Comparison of ENCODE assay signal across 26 cellular contexts in genomic region chrX:24482823-24483410, GRCh38. TPM values are rescaled to one million over a fixed set of nuclear protein-coding genes. Genes with fewer than 3 reads are reported as not detected.
A peak's percentile ranks its signal among the peaks of the same experiment; 100 is the strongest.
DNase-seq lines count a peak whose midpoint lies in the region; ATAC-seq lines count a peak whose summit lies in the region.
"Had no signal": no experiment of that assay in that cellular context is flagged by ENCODE, and none has a peak within 500 bp of the region (broad histone marks: within the 10 kb centered on the region; RNA-seq: fewer than 3 reads in every experiment).

No MANE protein-coding gene starts in this region.

- in situ Hi-C loops in GM23248 (cut with MboI): no loop called here

- H3K4me2 ChIP-seq in GM23248 (ENCODE audit: unreplicated experiment): no peak overlapping the region

- H3K4me3 ChIP-seq in GM23248: no peak overlapping the region
- H3K4me3 ChIP-seq: uterus had no signal

- H3K36me3 Mint-ChIP-seq in stimulated activated naive CD8-positive, alpha-beta T cell treated with anti-CD3 and anti-CD28 coated beads, Interleukin-15, Interleukin-2, amounts not matched to agents 100 ng/mL and 50 ng/mL, for 24 hours (ENCODE audit: low read depth): peaks cover 4% of the 10 kb centered on the region
- H3K36me3 Mint-ChIP-seq in activated T-helper 17 cell treated with anti-CD3 and anti-CD28 coated beads, Interleukin-2, amount 50 U/mL, for 72 hours (ENCODE audit: low read depth): peaks cover 17% of the 10 kb centered on the region

- 73 to 75% methylated on average over 3 of the region's 3 CpGs for WGBS in GM23248 (ENCODE audit: low coverage in 1 of 2, low lambda C conversion rate in 2 of 2, missing lambda C conversion rate in 2 of 2), 2 experiments

- no peaks in the 10 kb centered on the region for H3K27me3 ChIP-seq in GM23248 (replicated peaks; ENCODE audit: insufficient read depth)
- H3K27me3 ChIP-seq: uterus had no signal

- no peaks in the 10 kb centered on the region for H3K27me3 Mint-ChIP-seq in stimulated activated naive CD8-positive, alpha-beta T cell treated with anti-CD3 and anti-CD28 coated beads, Interleukin-15, Interleukin-2, amounts not matched to agents 100 ng/mL and 50 ng/mL, for 24 hours
- H3K27me3 Mint-ChIP-seq in stimulated activated naive CD8-positive, alpha-beta T cell treated with anti-CD3 and anti-CD28 coated beads, Interleukin-15, amount 100 ng/mL, for 72 hours: no peaks in the 10 kb centered on the region
- H3K27me3 Mint-ChIP-seq in activated T-helper 17 cell treated with anti-CD3 and anti-CD28 coated beads, Interleukin-2, amount 50 U/mL, for 72 hours: no peaks in the 10 kb centered on the region
- H3K27me3 Mint-ChIP-seq: activated naive CD8-positive, alpha-beta T cell treated with anti-CD3 and anti-CD28 coated beads, Interleukin-2, amount 10 ng/mL, durations not matched to agents 7 days and 5 days had no signal

- H3K9me3 ChIP-seq in GM23248 (ENCODE audit: low read depth): no peaks in the 10 kb centered on the region
- H3K9me3 ChIP-seq: uterus had no signal

- peak overlapping the region; percentile 40 for H3K27ac Mint-ChIP-seq in stimulated activated naive CD8-positive, alpha-beta T cell treated with anti-CD3 and anti-CD28 coated beads, Interleukin-15, Interleukin-2, amounts not matched to agents 100 ng/mL and 50 ng/mL, for 24 hours
- no peak overlapping the region for H3K27ac Mint-ChIP-seq in stimulated activated naive CD8-positive, alpha-beta T cell treated with anti-CD3 and anti-CD28 coated beads, Interleukin-15, amount 100 ng/mL, for 72 hours
- peak overlapping the region; percentile 75 for H3K27ac Mint-ChIP-seq in activated T-helper 17 cell treated with anti-CD3 and anti-CD28 coated beads, Interleukin-2, amount 50 U/mL, for 72 hours
- H3K27ac Mint-ChIP-seq: activated naive CD8-positive, alpha-beta T cell treated with anti-CD3 and anti-CD28 coated beads, Interleukin-2, amount 10 ng/mL, durations not matched to agents 7 days and 5 days; HFFc6; T-helper 2 cell treated with Interferon-gamma antibody and Interleukin-4, amounts not matched to agents 5 μg/mL and 100 μg/mL, for 36 hours had no signal

- H3F3A ChIP-seq in GM23248 (ENCODE audit: insufficient read depth): no peaks in the 10 kb centered on the region

- no peak overlapping the region for H3K9ac ChIP-seq in GM23248

- no peak overlapping the region for H2AFZ ChIP-seq in GM23248

- no peaks in the 10 kb centered on the region for H3K9me2 ChIP-seq in GM23248 (ENCODE audit: insufficient read depth)

- no peaks in the 10 kb centered on the region for H3K4me1 ChIP-seq in GM23248 (ENCODE audit: insufficient read depth)
- H3K4me1 ChIP-seq: uterus had no signal

- H3K4me1 Mint-ChIP-seq in stimulated activated naive CD8-positive, alpha-beta T cell treated with anti-CD3 and anti-CD28 coated beads, Interleukin-15, Interleukin-2, amounts not matched to agents 100 ng/mL and 50 ng/mL, for 24 hours (ENCODE audit: low read depth): peaks cover 58% of the 10 kb centered on the region
- H3K4me1 Mint-ChIP-seq in stimulated activated naive CD8-positive, alpha-beta T cell treated with anti-CD3 and anti-CD28 coated beads, Interleukin-15, amount 100 ng/mL, for 72 hours: peaks cover 37% of the 10 kb centered on the region
- peaks cover 16% of the 10 kb centered on the region for H3K4me1 Mint-ChIP-seq in activated T-helper 17 cell treated with anti-CD3 and anti-CD28 coated beads, Interleukin-2, amount 50 U/mL, for 72 hours

- DNase-seq in stimulated activated naive CD8-positive, alpha-beta T cell treated with anti-CD3 and anti-CD28 coated beads, Interleukin-15, amount 100 ng/mL, for 72 hours: no peak
- DNase-seq in left kidney (ENCODE audit: low read depth, low spot score) (peak; percentile 15), GM23248 (no peak), NCI-H1092 (lab: John Stamatoyannopoulos, UW) (no peak)
- DNase-seq: activated CD4-positive, alpha-beta T cell treated with anti-CD3 and anti-CD28 coated beads, Interleukin-2, amount 50 U/mL, for 1 hour; activated naive CD8-positive, alpha-beta T cell treated with anti-CD3 and anti-CD28 coated beads, Interleukin-2, amount 10 ng/mL, durations not matched to agents 7 days and 5 days; activated T-cell treated with anti-CD3 and anti-CD28 coated beads for 4 hours; cerebellar nuclear complex; DMS153; HFFc6; KBM-7; NCI-H1436; NCI-H2107; NCI-H446; NCI-H82; occipital lobe; small intestine; stimulated activated CD4-positive, alpha-beta T cell treated with anti-CD3 and anti-CD28 coated beads, Interleukin-2, amount 100 ng/mL, for 24 hours; uterus had no signal

- H3K27ac ChIP-seq in GM23248: no peak overlapping the region
- H3K27ac ChIP-seq: C4-2B, uterus, VCaP had no signal

- H3K9me3 Mint-ChIP-seq in stimulated activated naive CD8-positive, alpha-beta T cell treated with anti-CD3 and anti-CD28 coated beads, Interleukin-15, Interleukin-2, amounts not matched to agents 100 ng/mL and 50 ng/mL, for 24 hours: peaks cover 3% of the 10 kb centered on the region
- peaks cover 0 to 7% of the 10 kb centered on the region in 2 donors for H3K9me3 Mint-ChIP-seq in stimulated activated naive CD8-positive, alpha-beta T cell treated with anti-CD3 and anti-CD28 coated beads, Interleukin-15, amount 100 ng/mL, for 72 hours
- no peaks in the 10 kb centered on the region for H3K9me3 Mint-ChIP-seq in activated T-helper 17 cell treated with anti-CD3 and anti-CD28 coated beads, Interleukin-2, amount 50 U/mL, for 72 hours
- H3K9me3 Mint-ChIP-seq: HFFc6 had no signal

- no peaks in the 10 kb centered on the region for H4K20me1 ChIP-seq in GM23248 (ENCODE audit: insufficient read depth)

- no peaks in the 10 kb centered on the region for H3K79me2 ChIP-seq in GM23248 (ENCODE audit: insufficient read depth)

- no peaks in the 10 kb centered on the region for H3K36me3 ChIP-seq in GM23248 (ENCODE audit: low read depth)
- H3K36me3 ChIP-seq: uterus had no signal

- ATAC-seq in stimulated activated naive CD8-positive, alpha-beta T cell treated with anti-CD3 and anti-CD28 coated beads, Interleukin-15, amount 100 ng/mL, for 72 hours: no peak
- ATAC-seq in activated T-helper 17 cell treated with anti-CD3 and anti-CD28 coated beads, Interleukin-2, amount 50 U/mL, for 72 hours (replicated peaks): peak; percentile 30
- ATAC-seq in HG02870 (IDR thresholded peaks at IDR 0.05; ENCODE audit: unreplicated experiment): no peak
- ATAC-seq: SK-N-SH treated with all-trans-retinoic acid at 6 μM for 48 hours had no signal

- H3K4me3 Mint-ChIP-seq in stimulated activated naive CD8-positive, alpha-beta T cell treated with anti-CD3 and anti-CD28 coated beads, Interleukin-15, Interleukin-2, amounts not matched to agents 100 ng/mL and 50 ng/mL, for 24 hours: no peak overlapping the region
- H3K4me3 Mint-ChIP-seq in stimulated activated naive CD8-positive, alpha-beta T cell treated with anti-CD3 and anti-CD28 coated beads, Interleukin-15, amount 100 ng/mL, for 72 hours: no peak overlapping the region
- peak overlapping the region; percentile 48 for H3K4me3 Mint-ChIP-seq in activated T-helper 17 cell treated with anti-CD3 and anti-CD28 coated beads, Interleukin-2, amount 50 U/mL, for 72 hours
- H3K4me3 Mint-ChIP-seq: activated naive CD8-positive, alpha-beta T cell treated with anti-CD3 and anti-CD28 coated beads, Interleukin-2, amount 10 ng/mL, durations not matched to agents 7 days and 5 days; HFFc6; T-helper 2 cell treated with Interferon-gamma antibody and Interleukin-4, amounts not matched to agents 5 μg/mL and 100 μg/mL, for 36 hours had no signal

RNA-seq across cellular contexts. Expression of gene PDK3, which starts 17.8 kb away (rescaled TPM):
- 10 to 100 TPM; 45.1 to 82.3 TPM for total RNA-seq in activated T-helper 17 cell treated with anti-CD3 and anti-CD28 coated beads, Interleukin-2, amount 50 U/mL, for 72 hours
- 7.0 and 8.7 TPM in 2 replicates for total RNA-seq in GM23248 (2014; rRNA removed; shearing (Covaris generic))
- polyA plus RNA-seq in GM23248 (2016; fragmentation: Nextera tagmentation; extraction: Ambion mirVana): 5.8 and 6.6 TPM in 2 replicates

Comparison
In these comparisons a context has a peak if more than half of its experiments do, and no peak if none do; other contexts are left out.
1. H3K27ac Mint-ChIP-seq: peak in stimulated activated naive CD8-positive, alpha-beta T cell treated with anti-CD3 and anti-CD28 coated beads, Interleukin-15, Interleukin-2, amounts not matched to agents 100 ng/mL and 50 ng/mL, for 24 hours (single experiment) and activated T-helper 17 cell treated with anti-CD3 and anti-CD28 coated beads, Interleukin-2, amount 50 U/mL, for 72 hours (single experiment); none in stimulated activated naive CD8-positive, alpha-beta T cell treated with anti-CD3 and anti-CD28 coated beads, Interleukin-15, amount 100 ng/mL, for 72 hours (0 of 2).